In genomic region chr2:34492781-34493455, GRCh38 we compare ENCODE assay signal across 23 cellular contexts.
"Had no signal": no experiment of that assay in that cellular context is flagged by ENCODE, and none has a peak within 500 bp of the region (broad histone marks: within the 10 kb centered on the region; RNA-seq: fewer than 3 reads in every experiment).

No MANE protein-coding gene starts in this region.

- FAIRE-seq: small intestine, TTC549 had no signal

- H3K27ac ChIP-seq: coronary artery, esophagus squamous epithelium, hepatocyte, transverse colon had no signal

- H3K4me3 ChIP-seq: coronary artery, esophagus squamous epithelium, hepatocyte, transverse colon had no signal

- H3K9me3 ChIP-seq: esophagus squamous epithelium had no signal

- H3K4me3 Mint-ChIP-seq: activated B cell treated with CpG ODN at 0.5 μM for 24 hours; activated T-cell treated with anti-CD3 and anti-CD28 coated beads, Interleukin-2, amount 50 U/mL, for 72 hours; natural killer cell; T-helper 17 cell had no signal

- H3K36me3 Mint-ChIP-seq: activated naive CD4-positive, alpha-beta T cell treated with anti-CD3 and anti-CD28 coated beads, Interleukin-2, amount 50 U/mL, for 72 hours; natural killer cell had no signal

- H3K27ac Mint-ChIP-seq: activated B cell treated with CpG ODN at 0.5 μM for 24 hours; activated naive CD4-positive, alpha-beta T cell treated with anti-CD3 and anti-CD28 coated beads, Interleukin-2, amount 50 U/mL, for 72 hours; activated T-cell treated with anti-CD3 and anti-CD28 coated beads, Interleukin-2, amount 50 U/mL, for 72 hours; natural killer cell; progenitor cell of endocrine pancreas; T-helper 17 cell had no signal

- H3K4me1 ChIP-seq: esophagus squamous epithelium, transverse colon had no signal

- H3K9me3 Mint-ChIP-seq: activated B cell treated with CpG ODN at 0.5 μM for 24 hours had no signal

- H3K36me3 ChIP-seq: esophagus squamous epithelium, transverse colon had no signal

- H3K4me1 Mint-ChIP-seq: activated B cell treated with CpG ODN at 0.5 μM for 24 hours, natural killer cell, T-helper 17 cell had no signal

- DNase-seq: activated B cell treated with CpG ODN at 0.5 μM for 24 hours; activated CD4-positive, alpha-beta T cell treated with anti-CD3 and anti-CD28 coated beads for 48 hours; activated CD8-positive, alpha-beta memory T cell treated with anti-CD3 and anti-CD28 coated beads, Interleukin-2, amount 50 U/mL, for 48 hours; activated gamma-delta T cell; activated T-cell treated with anti-CD3 and anti-CD28 coated beads, Interleukin-2, amount 50 U/mL, for 72 hours; central memory CD4-positive, alpha-beta T cell; esophagus squamous epithelium; kidney glomerular epithelial cell; mesendoderm; natural killer cell; occipital lobe; right cardiac atrium; small intestine; stimulated activated CD4-positive, alpha-beta T cell treated with anti-CD3 and anti-CD28 coated beads, Interleukin-4, amount 100 ng/mL, for 4 hours; stimulated activated CD8-positive, alpha-beta memory T cell treated with anti-CD3 and anti-CD28 coated beads, Interleukin-4, amount 100 ng/mL, for 48 hours; stimulated activated naive CD8-positive, alpha-beta T cell treated with anti-CD3 and anti-CD28 coated beads, Interleukin-15, Interleukin-2, amounts not matched to agents 100 U/mL and 50 U/mL, for 24 hours; T-helper 17 cell; transverse colon had no signal

- H3K27me3 ChIP-seq: esophagus squamous epithelium, hepatocyte, transverse colon had no signal

- ATAC-seq: activated naive CD4-positive, alpha-beta T cell treated with anti-CD3 and anti-CD28 coated beads, Interleukin-2, amount 50 U/mL, for 72 hours; activated T-cell treated with anti-CD3 and anti-CD28 coated beads, Interleukin-2, amount 50 U/mL, for 72 hours; natural killer cell; right cardiac atrium; stimulated activated naive CD8-positive, alpha-beta T cell treated with anti-CD3 and anti-CD28 coated beads, Interleukin-15, Interleukin-2, amounts not matched to agents 100 U/mL and 50 U/mL, for 24 hours; T-helper 17 cell had no signal

- H3K27me3 Mint-ChIP-seq: activated B cell treated with CpG ODN at 0.5 μM for 24 hours, progenitor cell of endocrine pancreas, T-helper 17 cell had no signal
